ENCODE assay signal across 21 cellular contexts in the genomic region with DNA sequence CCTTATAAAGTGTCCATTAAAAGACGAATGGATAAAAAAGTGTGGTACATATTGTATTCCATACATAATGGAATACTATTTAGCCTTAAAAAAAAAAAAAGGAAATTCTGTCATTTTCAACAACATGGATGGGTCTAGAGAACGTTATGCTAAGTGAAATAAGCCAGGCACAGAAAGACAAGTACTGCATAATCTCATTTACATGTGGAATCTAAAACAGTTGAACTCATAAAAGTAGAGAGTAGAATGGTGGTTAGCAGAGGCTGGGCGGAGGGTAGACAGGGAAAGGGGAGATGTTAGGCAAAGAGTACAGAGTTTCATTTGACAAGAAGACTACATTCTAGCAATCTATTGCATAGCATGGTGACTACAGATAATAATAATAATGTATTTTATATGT. TPM values are rescaled to one million over a fixed set of nuclear protein-coding genes. Genes with fewer than 3 reads are reported as not detected.
DNase-seq lines count a peak whose midpoint lies in the region; ATAC-seq, FAIRE-seq and TF ChIP-seq lines count a peak whose summit lies in the region.
"Had no signal": no experiment of that assay in that cellular context is flagged by ENCODE, and none has a peak within 500 bp of the region (broad histone marks: within the 10 kb centered on the region; RNA-seq: fewer than 3 reads in every experiment).

No MANE protein-coding gene starts in this region.

- H3K27ac ChIP-seq in Karpas-422 (ENCODE audit: low read length) (peak overlapping the region; percentile 50; the same call in 1 of the 2 replicates), K562 (ENCODE audit: extremely low read depth, low read depth, low read length) (no peak overlapping the region), neutrophil (peak overlapping the region; percentile 88)
- H3K27ac ChIP-seq: coronary artery, prostate gland, RWPE1, WERI-Rb-1 had no signal

- TF ChIP-seq RAD21 in K562 (CRISPR knock-in tag; conservative IDR thresholded peaks at IDR 0.05 in 1 of 2, IDR thresholded peaks at IDR 0.05 in 1 of 2): no peak

- H3K27ac Mint-ChIP-seq in T-helper 2 cell treated with Interferon-gamma antibody and Interleukin-4, amounts not matched to agents 5 μg/mL and 100 μg/mL, for 36 hours: peak overlapping the region; percentile 0
- H3K27ac Mint-ChIP-seq in chondrocyte (ENCODE audit: unreplicated experiment): no peak overlapping the region

- H3K27me3 Mint-ChIP-seq in T-helper 2 cell treated with Interferon-gamma antibody and Interleukin-4, amounts not matched to agents 5 μg/mL and 100 μg/mL, for 36 hours (ENCODE audit: low read depth): no peaks in the 10 kb centered on the region
- H3K27me3 Mint-ChIP-seq in chondrocyte (ENCODE audit: low read depth): no peaks in the 10 kb centered on the region

- H3K27me3 ChIP-seq in Karpas-422 (ENCODE audit: low read length): no peaks in the 10 kb centered on the region
- no peaks in the 10 kb centered on the region for H3K27me3 ChIP-seq in K562 (ENCODE audit: control insufficient read depth in 2 of 2, insufficient read depth in 2 of 2, low read length in 2 of 2)
- no peaks in the 10 kb centered on the region for H3K27me3 ChIP-seq in neutrophil
- H3K27me3 ChIP-seq: BE2C had no signal

- peak overlapping the region; percentile 43 for H3K4me3 ChIP-seq in Karpas-422 (ENCODE audit: low read length)
- H3K4me3 ChIP-seq in K562: no peak overlapping the region
- peak overlapping the region; percentile 70 to 78 for H3K4me3 ChIP-seq in neutrophil (ENCODE audit: low read depth in 1 of 2, low read length in 1 of 2)
- H3K4me3 ChIP-seq: coronary artery, prostate gland had no signal

- H3K9me1 ChIP-seq in K562 (ENCODE audit: control insufficient read depth, insufficient read depth, low read length): no peaks in the 10 kb centered on the region

- H3K9me3 Mint-ChIP-seq in T-helper 2 cell treated with Interferon-gamma antibody and Interleukin-4, amounts not matched to agents 5 μg/mL and 100 μg/mL, for 36 hours: peaks cover 6% of the 10 kb centered on the region
- peaks cover 5% of the 10 kb centered on the region for H3K9me3 Mint-ChIP-seq in chondrocyte (ENCODE audit: low read depth)

- H3K4me1 ChIP-seq in Karpas-422 (ENCODE audit: low read length) (peaks cover 43% of the 10 kb centered on the region), K562 (replicated peaks in 1 of 2; ENCODE audit: control insufficient read depth in 2 of 2, insufficient read depth in 2 of 2, low read length in 2 of 2) (peaks cover 4 to 15% of the 10 kb centered on the region in 2 experiments; a peak in 4 of 5 replicates), neutrophil (ENCODE audit: control insufficient read depth in 1 of 2, insufficient read depth in 1 of 2, low read depth in 1 of 2, low read length in 1 of 2) (peaks cover 53 to 79% of the 10 kb centered on the region in 2 experiments)
- H3K4me1 ChIP-seq: BE2C, prostate gland had no signal

- H3K9me2 ChIP-seq in Karpas-422 (replicated peaks; ENCODE audit: insufficient read depth, low read length): no peaks in the 10 kb centered on the region

- H3K79me2 ChIP-seq in Karpas-422 (ENCODE audit: low read length) (peaks cover 69% of the 10 kb centered on the region), K562 (ENCODE audit: control insufficient read depth, insufficient read depth, low read length) (no peaks in the 10 kb centered on the region)

- intact Hi-C loops in K562 (cut with micrococcal nuclease) (no loop called here), Right ventricle myocardium inferior (cut with DNase I) (no loop called here)

- no peak for DNase-seq in T-helper 2 cell treated with Interferon-gamma antibody and Interleukin-4, amounts not matched to agents 5 μg/mL and 100 μg/mL, for 36 hours (ENCODE audit: low spot score)
- no peak for DNase-seq in T-helper 2 cell
- peak; percentile 40 for DNase-seq in Karpas-422
- DNase-seq in K562 (ENCODE audit: extremely low read depth in 1 of 4, low spot score in 3 of 4): no peak
- DNase-seq in chondrocyte (ENCODE audit: low spot score): no peak
- DNase-seq in Right ventricle myocardium inferior (ENCODE audit: missing footprints): no peak
- DNase-seq: 8988T; activated naive CD4-positive, alpha-beta T cell treated with Interleukin-2 at 50 U/mL for 16 hours; BE2C; DMS 273 treated with DMSO at 0.1 percent for 48 hours; NCI-H1436 treated with DMSO at 0.1 percent for 48 hours; NCI-H2171; stimulated activated CD4-positive, alpha-beta T cell treated with anti-CD3 and anti-CD28 coated beads, Interleukin-4, amount 100 ng/mL, for 24 hours; WERI-Rb-1 had no signal

- peaks cover 44% of the 10 kb centered on the region for H3K36me3 Mint-ChIP-seq in T-helper 2 cell treated with Interferon-gamma antibody and Interleukin-4, amounts not matched to agents 5 μg/mL and 100 μg/mL, for 36 hours (ENCODE audit: low read depth)
- H3K36me3 Mint-ChIP-seq in chondrocyte (ENCODE audit: low read depth): peaks cover 4% of the 10 kb centered on the region

- ATAC-seq in K562 (no peak), Right ventricle myocardium inferior (no peak), GM21576 (IDR thresholded peaks at IDR 0.05; ENCODE audit: unreplicated experiment) (no peak)

- H3K4me1 Mint-ChIP-seq in T-helper 2 cell treated with Interferon-gamma antibody and Interleukin-4, amounts not matched to agents 5 μg/mL and 100 μg/mL, for 36 hours (ENCODE audit: low read depth): peaks cover 37% of the 10 kb centered on the region
- H3K4me1 Mint-ChIP-seq in chondrocyte (ENCODE audit: low read depth): peaks cover 18% of the 10 kb centered on the region

- TF ChIP-seq CTCF in K562 (IDR thresholded peaks at IDR 0.05 in 2 of 3, conservative IDR thresholded peaks at IDR 0.05 in 1 of 3; ENCODE audit: insufficient read depth in 2 of 3, low read depth in 1 of 3, low read length in 3 of 3): no peak
- TF ChIP-seq CTCF in neutrophil (IDR thresholded peaks at IDR 0.05): no peak
- TF ChIP-seq CTCF in chondrocyte (IDR thresholded peaks at IDR 0.05): no peak

- BruUV-seq in K562 (replicated peaks; lab: Mats Ljungman, UMichigan): no TSS peak

- H3K9ac ChIP-seq in Karpas-422 (ENCODE audit: low read length) (no peak overlapping the region), K562 (ENCODE audit: insufficient read depth in 1 of 2, low read depth in 2 of 2, low read length in 2 of 2) (no peak overlapping the region)

- 46% methylated on average over 3 of the region's 3 CpGs for WGBS in K562 (ENCODE audit: insufficient coverage, low coverage, missing lambda C conversion rate)

- H3K4me2 ChIP-seq in Karpas-422 (ENCODE audit: low read depth, low read length, poor library complexity, severe bottlenecking) (peak overlapping the region; percentile 82), K562 (ENCODE audit: insufficient read depth, low read length) (no peak overlapping the region)

- POLR2A ChIA-PET in K562 (lab: Yijun Ruan, JAX): interaction anchor here (1.4 kb wide), 1 partner anchor 11 kb away, joined by 4 read pairs; no protein-coding TSS in a partner anchor

- H2AFZ ChIP-seq in Karpas-422 (ENCODE audit: low read length) (no peak overlapping the region), K562 (ENCODE audit: low read depth, low read length) (no peak overlapping the region)

- peak overlapping the region; percentile 14 for H3K4me3 Mint-ChIP-seq in T-helper 2 cell treated with Interferon-gamma antibody and Interleukin-4, amounts not matched to agents 5 μg/mL and 100 μg/mL, for 36 hours
- no peak overlapping the region for H3K4me3 Mint-ChIP-seq in chondrocyte (ENCODE audit: unreplicated experiment)

- H3K9me3 ChIP-seq in Karpas-422 (ENCODE audit: low read length) (no peaks in the 10 kb centered on the region), K562 (replicated peaks; ENCODE audit: control insufficient read depth, insufficient read depth, low read depth, low read length) (no peaks in the 10 kb centered on the region), neutrophil (no peaks in the 10 kb centered on the region)
- H3K9me3 ChIP-seq: BE2C, prostate gland had no signal

- CTCF ChIA-PET in K562 (lab: Yijun Ruan, JAX; ENCODE audit: low intra/inter-chr PET ratio): no interaction called here

- no peak for TF ChIP-seq POLR2A in K562 (conservative IDR thresholded peaks at IDR 0.05)

- no peak for TF ChIP-seq EP300 in K562 (IDR thresholded peaks at IDR 0.05; ENCODE audit: low read length)

- H3K36me3 ChIP-seq in Karpas-422 (ENCODE audit: insufficient read depth, low read length) (peaks cover 48% of the 10 kb centered on the region), K562 (ENCODE audit: control insufficient read depth, insufficient read depth, low read length) (no peaks in the 10 kb centered on the region), neutrophil (peaks cover 33% of the 10 kb centered on the region)
- H3K36me3 ChIP-seq: BE2C, prostate gland, WERI-Rb-1 had no signal

- no peaks in the 10 kb centered on the region for H4K20me1 ChIP-seq in Karpas-422 (ENCODE audit: insufficient read depth, low read depth, low read length)
- H4K20me1 ChIP-seq in K562 (replicated peaks; ENCODE audit: control insufficient read depth, insufficient read depth, low read length): no peaks in the 10 kb centered on the region

- no peak for FAIRE-seq in K562 (lab: Jason Lieb, UNC)
- FAIRE-seq: islet of Langerhans had no signal

- in situ Hi-C loops in K562 (cut with MboI): no loop called here

RNA-seq across cellular contexts. Expression of gene CTSS, which starts 2.6 kb away (rescaled TPM):
- total RNA-seq in Karpas-422 (2014; rRNA removed; shearing (Covaris generic); ENCODE audit: low replicate concordance): 136 and 160 TPM in 2 replicates
- 5.0 and 8.1 TPM in 2 replicates for total RNA-seq in K562 (2011; cell fraction: chromatin; rRNA removed; ENCODE audit: low replicate concordance)
- 5.3 and 6.3 TPM in 2 replicates for total RNA-seq in K562 (2011; cell fraction: nucleolus; rRNA removed)
- 3.4 and 10.4 TPM in 2 replicates for total RNA-seq in K562 (2011; cell fraction: nucleoplasm; rRNA removed)
- total RNA-seq in K562 (2014; rRNA removed) (9.1 TPM in 2 replicates), K562 (2014; rRNA removed; fragmentation: Illumina TruSeq; extraction: Trizol) (16.8 and 17.7 TPM in 2 replicates), K562 (2015; rRNA removed; fragmentation: Illumina TruSeq; extraction: Trizol) (24.9 and 25.8 TPM in 2 replicates), K562 (2021) (10.2 and 10.3 TPM in 2 replicates), chondrocyte (0.79 to 1.5 TPM (median 1.4 TPM) in 3 replicates), Right ventricle myocardium inferior (38.4 TPM)
- polyA plus RNA-seq in K562 (2011; rRNA removed) (12.5 and 31.4 TPM in 2 replicates), K562 (2014; fragmentation: Illumina TruSeq; extraction: Trizol) (9.0 and 11.2 TPM in 2 replicates), K562 (2014; fragmentation: Nextera tagmentation; extraction: Ambion mirVana) (10 to 100 TPM in 1 of 2 experiments, 1 to 10 TPM in 1; 8.6 to 11.6 TPM), K562 (2014; rRNA removed) (10.3 and 13.3 TPM in 2 replicates)
- polyA plus RNA-seq in K562 (2011; cell fraction: cytosol; rRNA removed): 1.5 and 17.3 TPM in 2 replicates
- 0.84 and 4.7 TPM in 2 replicates for polyA plus RNA-seq in K562 (2011; cell fraction: nucleus; rRNA removed)
- 13.6 and 43.2 TPM in 2 replicates for polyA plus RNA-seq in K562 (2012)
- 13.4 and 52.0 TPM in 2 replicates for polyA minus RNA-seq in K562 (2011; rRNA and poly(A)+ RNA removed)
- 5.1 and 12.9 TPM in 2 replicates for polyA minus RNA-seq in K562 (2011; cell fraction: cytosol; rRNA and poly(A)+ RNA removed)
- 0.54 and 5.8 TPM in 2 replicates for polyA minus RNA-seq in K562 (2011; cell fraction: nucleus; rRNA and poly(A)+ RNA removed)

RNA-seq across cellular contexts. Expression of gene HORMAD1, which starts 42.3 kb away (rescaled TPM):
- 0.51 and 2.8 TPM in 2 replicates for total RNA-seq in Karpas-422 (2014; rRNA removed; shearing (Covaris generic); ENCODE audit: low replicate concordance)
- total RNA-seq in K562 (2011; cell fraction: chromatin; rRNA removed; ENCODE audit: low replicate concordance): not detected in 2 replicates
- not detected in 2 replicates for total RNA-seq in K562 (2011; cell fraction: nucleolus; rRNA removed)
- total RNA-seq in K562 (2011; cell fraction: nucleoplasm; rRNA removed): not detected in 2 replicates
- total RNA-seq in K562 (2014; rRNA removed): not detected in 2 replicates
- not detected in 2 replicates for total RNA-seq in K562 (2014; rRNA removed; fragmentation: Illumina TruSeq; extraction: Trizol)
- total RNA-seq in K562 (2015; rRNA removed; fragmentation: Illumina TruSeq; extraction: Trizol): not detected in 2 replicates
- total RNA-seq in K562 (2021): not detected in 2 replicates
- not detected in 2 replicates for polyA plus RNA-seq in K562 (2011; rRNA removed)
- polyA plus RNA-seq in K562 (2011; cell fraction: cytosol; rRNA removed): not detected in 2 replicates
- polyA plus RNA-seq in K562 (2011; cell fraction: nucleus; rRNA removed): not detected in 2 replicates
- polyA plus RNA-seq in K562 (2012): not detected in 2 replicates
- polyA plus RNA-seq in K562 (2014; fragmentation: Illumina TruSeq; extraction: Trizol): not detected in 2 replicates
- not detected for polyA plus RNA-seq in K562 (2014; fragmentation: Nextera tagmentation; extraction: Ambion mirVana)
- not detected in 2 replicates for polyA plus RNA-seq in K562 (2014; rRNA removed)
- not detected in 2 replicates for polyA minus RNA-seq in K562 (2011; rRNA and poly(A)+ RNA removed)
- polyA minus RNA-seq in K562 (2011; cell fraction: cytosol; rRNA and poly(A)+ RNA removed): not detected in 2 replicates
- polyA minus RNA-seq in K562 (2011; cell fraction: nucleus; rRNA and poly(A)+ RNA removed): not detected in 2 replicates
- not detected in 3 replicates for total RNA-seq in chondrocyte
- total RNA-seq in Right ventricle myocardium inferior: not detected
- polyA plus RNA-seq: neural cell had no signal

RNA-seq across cellular contexts. Expression of gene CTSK, which starts 45.0 kb away (rescaled TPM):
- 3.7 and 6.5 TPM in 2 replicates for total RNA-seq in Karpas-422 (2014; rRNA removed; shearing (Covaris generic); ENCODE audit: low replicate concordance)
- total RNA-seq in K562 (2011; cell fraction: chromatin; rRNA removed; ENCODE audit: low replicate concordance): 4.0 and 6.1 TPM in 2 replicates
- total RNA-seq in K562 (2011; cell fraction: nucleolus; rRNA removed): 2.0 and 2.1 TPM in 2 replicates
- 3.4 and 4.0 TPM in 2 replicates for total RNA-seq in K562 (2011; cell fraction: nucleoplasm; rRNA removed)
- total RNA-seq in K562 (2014; rRNA removed): 0.53 and 1.2 TPM in 2 replicates
- 0.80 and 0.91 TPM in 2 replicates for total RNA-seq in K562 (2014; rRNA removed; fragmentation: Illumina TruSeq; extraction: Trizol)
- total RNA-seq in K562 (2015; rRNA removed; fragmentation: Illumina TruSeq; extraction: Trizol): 1.1 and 1.3 TPM in 2 replicates
- total RNA-seq in K562 (2021): 1.0 and 1.5 TPM in 2 replicates
- 2.5 and 3.9 TPM in 2 replicates for polyA plus RNA-seq in K562 (2011; rRNA removed)
- polyA plus RNA-seq in K562 (2011; cell fraction: cytosol; rRNA removed): 0.70 and 2.2 TPM in 2 replicates
- polyA plus RNA-seq in K562 (2011; cell fraction: nucleus; rRNA removed): 9.9 and 15.1 TPM in 2 replicates
- 1.1 and 2.8 TPM in 2 replicates for polyA plus RNA-seq in K562 (2012)
- polyA plus RNA-seq in K562 (2014; fragmentation: Illumina TruSeq; extraction: Trizol): 1.2 and 1.3 TPM in 2 replicates
- 1 to 10 TPM in 1 of 2 experiments, under 1 TPM in 1; 0.84 to 1.3 TPM for polyA plus RNA-seq in K562 (2014; fragmentation: Nextera tagmentation; extraction: Ambion mirVana)
- polyA plus RNA-seq in K562 (2014; rRNA removed): 1.0 and 1.6 TPM in 2 replicates
- polyA minus RNA-seq in K562 (2011; rRNA and poly(A)+ RNA removed): 0.96 and 1.1 TPM in 2 replicates
- not detected in 2 replicates for polyA minus RNA-seq in K562 (2011; cell fraction: cytosol; rRNA and poly(A)+ RNA removed)
- polyA minus RNA-seq in K562 (2011; cell fraction: nucleus; rRNA and poly(A)+ RNA removed): 0.81 and 1.6 TPM in 2 replicates
- total RNA-seq in chondrocyte: 4.9 to 12.4 TPM (median 4.9 TPM) in 3 replicates
- 6.2 TPM for total RNA-seq in Right ventricle myocardium inferior
